Comparison of ENCODE assay signal across 8 cellular contexts in the genomic region with DNA sequence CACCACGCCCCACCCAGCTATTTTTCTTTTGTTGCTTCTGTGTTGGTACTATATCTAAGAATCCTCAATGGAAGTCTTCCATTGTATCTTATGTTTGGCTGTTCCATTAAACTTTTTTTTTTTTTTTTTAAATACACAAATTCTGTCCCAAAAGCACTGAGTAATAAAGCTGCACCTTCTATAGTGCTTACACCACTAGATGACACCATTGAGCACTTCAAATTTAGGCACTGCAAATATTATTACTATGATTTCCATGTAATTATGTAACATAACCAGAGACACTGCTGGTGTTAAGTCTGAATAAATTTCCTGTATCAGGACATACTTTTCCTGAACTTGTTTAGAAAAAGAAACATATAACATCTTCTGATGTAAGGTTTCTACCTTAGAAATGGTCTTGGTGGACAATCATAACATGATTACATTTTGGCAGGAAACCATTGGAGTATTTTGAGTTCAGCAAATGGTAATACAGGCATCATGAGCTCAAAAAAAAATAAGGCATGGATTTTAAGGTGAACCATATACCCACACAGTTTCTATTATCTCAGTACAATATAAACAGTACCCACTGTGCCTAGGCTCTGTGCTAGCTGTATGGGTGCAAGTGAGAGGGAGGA.
DNase-seq lines count a peak whose midpoint lies in the region; ATAC-seq and TF ChIP-seq lines count a peak whose summit lies in the region.

No MANE protein-coding gene starts in this region.

- H3K4me3 Mint-ChIP-seq in activated B cell treated with CpG ODN at 0.5 μM for 24 hours (no peak overlapping the region), WTC11 (no peak overlapping the region)

- DNase-seq in A673 (ENCODE audit: low spot score): peak; percentile 43
- DNase-seq in H4 (ENCODE audit: low spot score): peak; percentile 12
- no peak for DNase-seq in activated B cell treated with CpG ODN at 0.5 μM for 24 hours
- DNase-seq in hepatocyte (ENCODE audit: low spot score): no peak
- no peak for DNase-seq in WTC11 (ENCODE audit: low spot score)
- DNase-seq in NCI-H510A treated with DMSO at 0.1 percent for 48 hours (lab: John Stamatoyannopoulos, UW): no peak
- no peak for DNase-seq in iPS-NIHi7 (ENCODE audit: extremely low spot score)
- DNase-seq in H7: no peak

- ATAC-seq in activated B cell treated with CpG ODN at 0.5 μM for 24 hours (ENCODE audit: low read depth) (peak; percentile 54), WTC11 (no peak)

- intact Hi-C loops in A673 (cut with micrococcal nuclease; ENCODE audit: unreplicated experiment): loop anchor here (2.0 kb wide), 1 partner anchor 254 kb away; no protein-coding TSS in a partner anchor
- intact Hi-C loops in activated B cell treated with CpG ODN at 0.5 μM for 24 hours (cut with micrococcal nuclease): loop anchor here (1.0 to 2.0 kb wide), 3 partner anchors 217 to 318 kb away; no protein-coding TSS in a partner anchor

- no peaks in the 10 kb centered on the region for H3K79me2 ChIP-seq in hepatocyte

- no peaks in the 10 kb centered on the region for H4K20me1 ChIP-seq in hepatocyte (ENCODE audit: insufficient read depth, poor library complexity, severe bottlenecking)

- no peaks in the 10 kb centered on the region for H3K9me3 ChIP-seq in A673 (ENCODE audit: low read depth, low read length, poor library complexity, severe bottlenecking)
- no peaks in the 10 kb centered on the region for H3K9me3 ChIP-seq in hepatocyte (ENCODE audit: low read depth)

- no peak overlapping the region for H2AFZ ChIP-seq in hepatocyte

- CTCF ChIA-PET in A673 (lab: Charles Lee): interaction anchor here (0.6 to 1.8 kb wide), 7 partner anchors 14 to 469 kb away, joined by 3 to 14 read pairs (median 4); no protein-coding TSS in a partner anchor
- CTCF ChIA-PET in activated B cell treated with CpG ODN at 0.5 μM for 24 hours (lab: Charles Lee): interaction anchor here (0.6 to 7.9 kb wide), 14 partner anchors 11 to 318 kb away, joined by 3 to 130 read pairs (median 4); a partner anchor contains a TSS
- CTCF ChIA-PET in WTC11 (lab: Charles Lee): interaction anchor here (0.6 to 1.5 kb wide), 6 partner anchors 200 to 444 kb away, joined by 3 to 6 read pairs (median 4); a partner anchor contains a TSS

- no peaks in the 10 kb centered on the region for H3K27me3 Mint-ChIP-seq in activated B cell treated with CpG ODN at 0.5 μM for 24 hours
- H3K27me3 Mint-ChIP-seq in WTC11 (ENCODE audit: low read depth): no peaks in the 10 kb centered on the region

- peak; percentile 74 for TF ChIP-seq CTCF in A673 (conservative IDR thresholded peaks at IDR 0.05; ENCODE audit: low read depth, low read length)
- no peak for TF ChIP-seq CTCF in activated B cell treated with CpG ODN at 0.5 μM for 24 hours (IDR thresholded peaks at IDR 0.05)
- peak; percentile 43 for TF ChIP-seq CTCF in hepatocyte (IDR thresholded peaks at IDR 0.05; ENCODE audit: poor library complexity)
- TF ChIP-seq CTCF in WTC11 (IDR thresholded peaks at IDR 0.05): no peak

- H3K36me3 Mint-ChIP-seq in activated B cell treated with CpG ODN at 0.5 μM for 24 hours (ENCODE audit: low read depth) (peaks cover 65% of the 10 kb centered on the region), WTC11 (no peaks in the 10 kb centered on the region)

- H3K27me3 ChIP-seq in A673 (replicated peaks; ENCODE audit: insufficient read depth, low read depth, low read length, poor library complexity) (no peaks in the 10 kb centered on the region), hepatocyte (no peaks in the 10 kb centered on the region), H7 (ENCODE audit: control insufficient read depth, insufficient read depth, low read length) (no peaks in the 10 kb centered on the region)

- H3K9me2 ChIP-seq in hepatocyte (replicated peaks; ENCODE audit: insufficient read depth): no peaks in the 10 kb centered on the region

- H3K4me3 ChIP-seq in A673 (ENCODE audit: low read depth, low read length, poor library complexity, severe bottlenecking): no peak overlapping the region
- no peak overlapping the region for H3K4me3 ChIP-seq in hepatocyte
- no peak overlapping the region for H3K4me3 ChIP-seq in H7 (ENCODE audit: insufficient read depth, low read depth, low read length)

- H3K9me3 Mint-ChIP-seq in activated B cell treated with CpG ODN at 0.5 μM for 24 hours (no peaks in the 10 kb centered on the region), WTC11 (no peaks in the 10 kb centered on the region)

- no TSS peak for BruUV-seq in A673 (replicated peaks; lab: Mats Ljungman, UMichigan)

- H3K27ac ChIP-seq in A673 (ENCODE audit: low read depth, low read length, poor library complexity, severe bottlenecking): no peak overlapping the region
- H3K27ac ChIP-seq in hepatocyte: no peak overlapping the region

- H3K4me1 Mint-ChIP-seq in activated B cell treated with CpG ODN at 0.5 μM for 24 hours (peaks cover 32% of the 10 kb centered on the region), WTC11 (peaks cover 2% of the 10 kb centered on the region)

- POLR2A ChIA-PET in A673 (lab: Charles Lee; ENCODE audit: low non-redundant PET) (interaction anchor here (0.5 kb wide), 1 partner anchor 202 kb away, joined by 4 read pairs; no protein-coding TSS in a partner anchor), activated B cell treated with CpG ODN at 0.5 μM for 24 hours (lab: Charles Lee) (interaction anchor here (0.7 to 1.8 kb wide), 7 partner anchors 80 to 318 kb away, joined by 3 to 18 read pairs (median 3); a partner anchor contains a TSS), WTC11 (lab: Charles Lee) (interaction anchor here (0.6 kb wide), 1 partner anchor 321 kb away, joined by 3 read pairs; no protein-coding TSS in a partner anchor)

- H3K27ac Mint-ChIP-seq in activated B cell treated with CpG ODN at 0.5 μM for 24 hours: peak overlapping the region; percentile 71
- H3K27ac Mint-ChIP-seq in WTC11: no peak overlapping the region

- H3K36me3 ChIP-seq in A673 (ENCODE audit: insufficient read depth, low read length, poor library complexity, severe bottlenecking) (no peaks in the 10 kb centered on the region), hepatocyte (replicated peaks; ENCODE audit: insufficient read depth, low read depth) (no peaks in the 10 kb centered on the region), H7 (replicated peaks; ENCODE audit: control insufficient read depth, insufficient read depth, low read length) (no peaks in the 10 kb centered on the region)

- no peak overlapping the region for H3K4me2 ChIP-seq in hepatocyte

- H3K4me1 ChIP-seq in A673 (ENCODE audit: insufficient read depth, low read length, poor library complexity, severe bottlenecking) (peaks cover 3% of the 10 kb centered on the region), hepatocyte (ENCODE audit: insufficient read depth) (no peaks in the 10 kb centered on the region)

- 100% methylated on average over 1 of the region's 1 CpG for WGBS in hepatocyte (ENCODE audit: low lambda C conversion rate, missing lambda C conversion rate)

TF ChIP-seq in WTC11, 78 proteins besides CTCF, POLR2A, EP300 and RAD21:
- no peak for TF ChIP-seq CBFB (CRISPR knock-in tag; IDR thresholded peaks at IDR 0.05; ENCODE audit: low read depth)
- TF ChIP-seq ZNF416 (CRISPR knock-in tag; IDR thresholded peaks at IDR 0.05): no peak
TF ChIP-seq in WTC11: peak in this region for 0.

Comparison
In these comparisons a context has a peak if more than half of its experiments do, and no peak if none do; other contexts are left out.
1. DNase-seq: peak in A673 (single experiment) and H4 (single experiment); none in activated B cell treated with CpG ODN at 0.5 μM for 24 hours (single experiment), hepatocyte (single experiment), WTC11 (single experiment), NCI-H510A treated with DMSO at 0.1 percent for 48 hours (single experiment), iPS-NIHi7 (single experiment) and H7 (single experiment).
2. CTCF ChIP-seq: peak in A673 (single experiment) and hepatocyte (single experiment); none in activated B cell treated with CpG ODN at 0.5 μM for 24 hours (single experiment) and WTC11 (single experiment).